ENCODE assay signal across 11 cellular contexts in genomic region chr14:53190938-53191337, GRCh38. TPM values are rescaled to one million over a fixed set of nuclear protein-coding genes. Genes with fewer than 3 reads are reported as not detected.
DNase-seq lines count a peak whose midpoint lies in the region; ATAC-seq and TF ChIP-seq lines count a peak whose summit lies in the region.
"Had no signal": no experiment of that assay in that cellular context is flagged by ENCODE, and none has a peak within 500 bp of the region (broad histone marks: within the 10 kb centered on the region; RNA-seq: fewer than 3 reads in every experiment).

No MANE protein-coding gene starts in this region.

- no peaks in the 10 kb centered on the region for H3K27me3 ChIP-seq in aorta (ENCODE audit: control insufficient read depth in 1 of 2, insufficient read depth in 2 of 2, low read length in 1 of 2)

- no peaks in the 10 kb centered on the region for H3K36me3 ChIP-seq in aorta (ENCODE audit: control insufficient read depth in 1 of 2, insufficient read depth in 2 of 2, low read length in 1 of 2)

- peak in 2 of 3 experiments; percentile 12 to 28 for DNase-seq in activated CD8-positive, alpha-beta memory T cell treated with anti-CD3 and anti-CD28 coated beads for 48 hours (ENCODE audit: low read depth in 2 of 3, low spot score in 2 of 3)
- DNase-seq in activated CD8-positive, alpha-beta memory T cell treated with anti-CD3 and anti-CD28 coated beads, Interleukin-2, amount 50 U/mL, for 4 hours: no peak
- DNase-seq in activated CD4-positive, alpha-beta T cell treated with anti-CD3 and anti-CD28 coated beads for 48 hours: peak; percentile 76
- peak; percentile 38 for DNase-seq in fibroblast of mammary gland (ENCODE audit: low read depth)
- no peak for DNase-seq in NCI-H446 treated with DMSO at 0.1 percent for 48 hours (lab: John Stamatoyannopoulos, UW)
- no peak for DNase-seq in HuH-7.5 (ENCODE audit: low spot score)
- no peak for DNase-seq in aorta
- DNase-seq: NCI-H1048 had no signal

- peak overlapping the region; percentile 67 for H3K27ac Mint-ChIP-seq in stimulated activated memory B cell treated with anti-CD40 and anti-IgM and Interleukin-4, amounts not matched to agents 10 μg/mL and 1 μg/mL and 100 μg/mL, for 72 hours

- no peak overlapping the region for H3K27ac ChIP-seq in aorta (ENCODE audit: low read depth in 1 of 2, low read length in 2 of 2)

- H3K9me3 Mint-ChIP-seq in stimulated activated memory B cell treated with anti-CD40 and anti-IgM and Interleukin-4, amounts not matched to agents 10 μg/mL and 1 μg/mL and 100 μg/mL, for 72 hours: no peaks in the 10 kb centered on the region

- intact Hi-C loops in aorta (cut with DNase I): no loop called here

- no peak for TF ChIP-seq CTCF in fibroblast of mammary gland (conservative IDR thresholded peaks at IDR 0.05; ENCODE audit: control insufficient read depth, insufficient read depth, low read depth, low read length)

- H3K27me3 Mint-ChIP-seq in stimulated activated memory B cell treated with anti-CD40 and anti-IgM and Interleukin-4, amounts not matched to agents 10 μg/mL and 1 μg/mL and 100 μg/mL, for 72 hours: no peaks in the 10 kb centered on the region

- no peaks in the 10 kb centered on the region for H3K4me1 ChIP-seq in aorta (ENCODE audit: control insufficient read depth in 1 of 2, insufficient read depth in 2 of 2, low read length in 2 of 2)

- peak; percentile 87 for ATAC-seq in stimulated activated memory B cell treated with anti-CD40 and anti-IgM and Interleukin-4, amounts not matched to agents 10 μg/mL and 1 μg/mL and 100 μg/mL, for 72 hours
- ATAC-seq in aorta (ENCODE audit: low FRiP score): no peak

- H3K4me3 ChIP-seq in fibroblast of mammary gland (ENCODE audit: control insufficient read depth, low read depth, low read length) (no peak overlapping the region), aorta (ENCODE audit: low read length in 2 of 2) (no peak overlapping the region)
- H3K4me3 ChIP-seq: lung, skin epidermis had no signal

- no peaks in the 10 kb centered on the region for H3K36me3 Mint-ChIP-seq in stimulated activated memory B cell treated with anti-CD40 and anti-IgM and Interleukin-4, amounts not matched to agents 10 μg/mL and 1 μg/mL and 100 μg/mL, for 72 hours

- WGBS in aorta, 2 donors: 16 to 18% methylated on average over 2 of the region's 2 CpGs

- peaks cover 16% of the 10 kb centered on the region for H3K4me1 Mint-ChIP-seq in stimulated activated memory B cell treated with anti-CD40 and anti-IgM and Interleukin-4, amounts not matched to agents 10 μg/mL and 1 μg/mL and 100 μg/mL, for 72 hours

- H3K9me3 ChIP-seq in aorta (ENCODE audit: control insufficient read depth, low read length): no peaks in the 10 kb centered on the region

- H3K4me3 Mint-ChIP-seq in stimulated activated memory B cell treated with anti-CD40 and anti-IgM and Interleukin-4, amounts not matched to agents 10 μg/mL and 1 μg/mL and 100 μg/mL, for 72 hours: peak overlapping the region; percentile 37

RNA-seq across cellular contexts. Expression of gene DDHD1, which starts 37.8 kb away (rescaled TPM):
- 10 to 100 TPM; 21.1 to 29.8 TPM for total RNA-seq in aorta
- 1 to 10 TPM; 1.1 to 6.0 TPM for polyA plus RNA-seq in aorta

Comparison
In these comparisons a context has a peak if more than half of its experiments do, and no peak if none do; other contexts are left out.
1. DNase-seq: peak in activated CD8-positive, alpha-beta memory T cell treated with anti-CD3 and anti-CD28 coated beads for 48 hours (2 of 3), activated CD4-positive, alpha-beta T cell treated with anti-CD3 and anti-CD28 coated beads for 48 hours (single experiment) and fibroblast of mammary gland (single experiment); none in activated CD8-positive, alpha-beta memory T cell treated with anti-CD3 and anti-CD28 coated beads, Interleukin-2, amount 50 U/mL, for 4 hours (single experiment), NCI-H446 treated with DMSO at 0.1 percent for 48 hours (single experiment), HuH-7.5 (single experiment) and aorta (0 of 2).